8 cellular contexts compared by ENCODE assay signal in genomic region chr6:27472182-27472616, GRCh38. TPM values are rescaled to one million over a fixed set of nuclear protein-coding genes. Genes with fewer than 3 reads are reported as not detected.
DNase-seq lines count a peak whose midpoint lies in the region; ATAC-seq and TF ChIP-seq lines count a peak whose summit lies in the region.

No MANE protein-coding gene starts in this region.

- no peaks in the 10 kb centered on the region for H3K4me1 ChIP-seq in mesendoderm (ENCODE audit: control insufficient read depth, low read depth, low read length)

- peak overlapping the region; percentile 8 for H3K18ac ChIP-seq in mesendoderm (ENCODE audit: low read length)

- H3K79me1 ChIP-seq in mesendoderm (ENCODE audit: low read length): peaks cover 2% of the 10 kb centered on the region

- no peak overlapping the region for H2BK15ac ChIP-seq in mesendoderm (replicated peaks; ENCODE audit: low read depth)

- no CpG with 5 or more reads among the region's 13 CpGs for WGBS in mesendoderm (ENCODE audit: extremely low coverage, insufficient coverage, low lambda C conversion rate)

- no peak overlapping the region for H2BK120ac ChIP-seq in mesendoderm (ENCODE audit: low read depth, low read length)

- H3K4ac ChIP-seq in mesendoderm (ENCODE audit: low read depth, low read length): peak overlapping the region; percentile 41

- H4K8ac ChIP-seq in mesendoderm (ENCODE audit: low read depth, low read length): no peak overlapping the region

- peaks cover 3% of the 10 kb centered on the region; the same call in 1 of the 2 replicates for H3K9me3 ChIP-seq in AG04450 (ENCODE audit: control insufficient read depth, insufficient read depth, low read length)

- no peak for TF ChIP-seq CTCF in AG04450 (IDR thresholded peaks at IDR 0.05; ENCODE audit: low read depth, low read length)

- no peaks in the 10 kb centered on the region for H3K79me2 ChIP-seq in mesendoderm (ENCODE audit: control insufficient read depth, insufficient read depth, low read length)

- peak; percentile 41 for DNase-seq in AG04450 (ENCODE audit: low read depth, low spot score)
- DNase-seq in NCI-H446 treated with DMSO at 0.1 percent for 48 hours (lab: John Stamatoyannopoulos, UW): peak; percentile 67
- peak; percentile 78 for DNase-seq in activated CD4-positive, alpha-beta T cell treated with anti-CD3 and anti-CD28 coated beads for 48 hours
- peak; percentile 66 for DNase-seq in effector CD4-positive, alpha-beta T cell
- peak; percentile 80 for DNase-seq in mesendoderm
- peak; percentile 18 for DNase-seq in stimulated activated CD8-positive, alpha-beta memory T cell treated with anti-CD3 and anti-CD28 coated beads, Interleukin-15, amount 100 ng/mL, for 24 hours (ENCODE audit: low read depth)

- H3K27me3 ChIP-seq in AG04450 (ENCODE audit: control insufficient read depth, insufficient read depth, low read length) (no peaks in the 10 kb centered on the region), mesendoderm (ENCODE audit: insufficient read depth, low read length, poor library complexity) (no peaks in the 10 kb centered on the region)

- peak overlapping the region; percentile 63 for H3K9ac ChIP-seq in mesendoderm (ENCODE audit: low read length)

- no peak overlapping the region for H2AK5ac ChIP-seq in mesendoderm (ENCODE audit: low read length)

- no peaks in the 10 kb centered on the region for H3K36me3 ChIP-seq in mesendoderm (ENCODE audit: control insufficient read depth, insufficient read depth, low read length)

- CTCF ChIA-PET in AG04450 (lab: Charles Lee): interaction anchor here (1.0 to 2.2 kb wide), 3 partner anchors 280 to 311 kb away, joined by 3 to 8 read pairs (median 3); no protein-coding TSS in a partner anchor

- H3K4me3 ChIP-seq in AG04450 (ENCODE audit: low read depth, low read length): peak overlapping the region; percentile 87
- H3K4me3 ChIP-seq in mesendoderm (ENCODE audit: low read length): peak overlapping the region; percentile 61

- POLR2A ChIA-PET in AG04450 (lab: Yijun Ruan, JAX): interaction anchor here (0.7 to 1.6 kb wide), 5 partner anchors 47 to 421 kb away, joined by 3 to 7 read pairs (median 5); a partner anchor contains a TSS

- H3K27ac ChIP-seq in AG04450 (ENCODE audit: low read depth, low read length) (peak overlapping the region; percentile 93), mesendoderm (ENCODE audit: low read depth, low read length) (peak overlapping the region; percentile 83)

- peak overlapping the region; percentile 81 for H3K56ac ChIP-seq in mesendoderm (ENCODE audit: low read length)

- no peak overlapping the region for H3K23ac ChIP-seq in mesendoderm (ENCODE audit: low read length)

- no peak overlapping the region for H4K5ac ChIP-seq in mesendoderm (ENCODE audit: low read length)

- H3K4me2 ChIP-seq in mesendoderm (ENCODE audit: low read length): peak overlapping the region; percentile 59

- peak; percentile 28 for ATAC-seq in GM18858 (IDR thresholded peaks at IDR 0.05; ENCODE audit: unreplicated experiment)
- peak; percentile 22 for ATAC-seq in HG03097 (IDR thresholded peaks at IDR 0.05; ENCODE audit: low FRiP score, unreplicated experiment)

- no peak overlapping the region for H2BK5ac ChIP-seq in mesendoderm (ENCODE audit: low read length)

RNA-seq across cellular contexts. Expression of gene ZNF184, which starts 0.7 kb away (rescaled TPM):
- polyA plus RNA-seq in AG04450 (2011; rRNA removed): 6.4 and 9.9 TPM in 2 replicates
- 5.1 and 10.0 TPM in 2 replicates for polyA minus RNA-seq in AG04450 (2011; rRNA and poly(A)+ RNA removed)
- polyA plus RNA-seq in mesendoderm (2013, experiment 1 of 2): 10.0 TPM
- 10.3 TPM for polyA plus RNA-seq in mesendoderm (2013, experiment 2 of 2)

Comparison
In these comparisons a context has a peak if more than half of its experiments do, and no peak if none do; other contexts are left out.
1. Peak in every context shown above with its lines: DNase-seq, ATAC-seq, H3K4me3 ChIP-seq and H3K27ac ChIP-seq.
2. DNase-seq: peak in every context shown above with its lines; median percentile 80 in mesendoderm; 78 in activated CD4-positive, alpha-beta T cell treated with anti-CD3 and anti-CD28 coated beads for 48 hours; 67 in NCI-H446 treated with DMSO at 0.1 percent for 48 hours; 66 in effector CD4-positive, alpha-beta T cell; 41 in AG04450; 18 in stimulated activated CD8-positive, alpha-beta memory T cell treated with anti-CD3 and anti-CD28 coated beads, Interleukin-15, amount 100 ng/mL, for 24 hours.